8 cellular contexts compared by ENCODE assay signal in the genomic region with DNA sequence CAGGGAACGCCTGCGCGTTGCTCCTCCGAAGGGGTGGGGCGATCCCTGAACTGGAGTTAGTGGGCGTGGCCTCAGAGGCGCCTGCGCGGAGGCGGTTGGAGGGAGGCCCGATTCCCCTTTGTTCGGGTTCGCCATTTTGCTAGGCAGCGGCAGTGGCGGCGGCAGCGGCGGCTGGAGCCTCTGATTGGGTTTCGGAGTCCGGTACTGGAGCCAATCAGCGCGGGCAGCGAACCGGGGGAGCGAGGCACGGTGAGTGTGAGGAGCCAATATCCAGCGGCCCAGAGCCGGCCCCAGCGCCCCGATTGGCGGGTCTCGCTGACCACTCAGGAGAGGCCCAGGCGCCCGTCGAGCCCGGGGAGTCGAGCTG. TPM values are rescaled to one million over a fixed set of nuclear protein-coding genes. Genes with fewer than 3 reads are reported as not detected.
DNase-seq lines count a peak whose midpoint lies in the region; ATAC-seq and TF ChIP-seq lines count a peak whose summit lies in the region.

A gene (plus strand): TSS at position 139 of the 367 bp plus-strand sequence. CDS start 6,116 bp downstream, outside the sequence.

- H3K27me3 Mint-ChIP-seq in IgD-negative memory B cell = no peaks in the 10 kb centered on the region

- DNase-seq in GM12865 (ENCODE audit: low read depth) (no peak), thoracic aorta (ENCODE audit: low spot score) (peak; percentile 97), retina (no peak)
- peak; percentile 100 for DNase-seq in activated CD4-positive, CD25-positive, alpha-beta regulatory T cell (lab: John Stamatoyannopoulos, UW)
- DNase-seq in effector memory CD4-positive, alpha-beta T cell = peak in 1 of 3 donors; percentile 100

- no peak for TF ChIP-seq CTCF in GM12865 (IDR thresholded peaks at IDR 0.05; ENCODE audit: insufficient read depth, low read depth, low read length, missing control alignments)
- TF ChIP-seq CTCF in thoracic aorta (IDR thresholded peaks at IDR 0.05) = no peak

- H3K36me3 Mint-ChIP-seq in IgD-negative memory B cell = peaks cover 2% of the 10 kb centered on the region

- no peaks in the 10 kb centered on the region for H3K9me3 Mint-ChIP-seq in IgD-negative memory B cell

- H3K9me3 ChIP-seq in effector memory CD4-positive, alpha-beta T cell (ENCODE audit: control insufficient read depth, low read length) = no peaks in the 10 kb centered on the region
- H3K9me3 ChIP-seq in mesodermal cell (ENCODE audit: control insufficient read depth, low read length) (no peaks in the 10 kb centered on the region), thoracic aorta (no peaks in the 10 kb centered on the region)

- peak; percentile 61 for ATAC-seq in GM21786 (IDR thresholded peaks at IDR 0.05; ENCODE audit: unreplicated experiment)
- no peak for ATAC-seq in thoracic aorta (ENCODE audit: insufficient number of reproducible peaks, low FRiP score, low read depth)

- peak within 1 kb of the TSS; percentile 96 to 98 (median 98) for H3K4me3 Mint-ChIP-seq in IgD-negative memory B cell

- peak within 1 kb of the TSS; percentile 99 for H3K4me3 ChIP-seq in GM12865 (ENCODE audit: low read depth, low read length)
- H3K4me3 ChIP-seq in effector memory CD4-positive, alpha-beta T cell (ENCODE audit: insufficient read depth, low read depth, low read length, poor library complexity, severe bottlenecking) = peak within 1 kb of the TSS; percentile 92
- H3K4me3 ChIP-seq in mesodermal cell (ENCODE audit: extremely low read depth, insufficient read depth, low read length, poor library complexity, severe bottlenecking) = peak within 1 kb of the TSS; percentile 98
- H3K4me3 ChIP-seq in thoracic aorta = peak within 1 kb of the TSS; percentile 83

- peak within 1 kb of the TSS; percentile 94 for H3K27ac ChIP-seq in effector memory CD4-positive, alpha-beta T cell (ENCODE audit: insufficient read depth, low read length, poor library complexity, severe bottlenecking)
- H3K27ac ChIP-seq in mesodermal cell (ENCODE audit: low read depth, low read length, severe bottlenecking) (peak within 1 kb of the TSS; percentile 99), thoracic aorta (peak within 1 kb of the TSS; percentile 97 to 98)

- H3K36me3 ChIP-seq in effector memory CD4-positive, alpha-beta T cell (ENCODE audit: control insufficient read depth, insufficient read depth, low read length) = peaks cover 20% of the 10 kb centered on the region
- H3K36me3 ChIP-seq in mesodermal cell (ENCODE audit: control insufficient read depth, insufficient read depth, low read length) = peaks cover 18% of the 10 kb centered on the region
- H3K36me3 ChIP-seq in thoracic aorta = no peaks in the 10 kb centered on the region

- H3K27ac Mint-ChIP-seq in IgD-negative memory B cell = peak within 1 kb of the TSS; percentile 98 to 100 (median 99)

- H3K4me1 ChIP-seq in effector memory CD4-positive, alpha-beta T cell (ENCODE audit: control insufficient read depth, insufficient read depth, low read length, poor library complexity, severe bottlenecking) = peaks cover 30% of the 10 kb centered on the region
- H3K4me1 ChIP-seq in mesodermal cell (ENCODE audit: control insufficient read depth, insufficient read depth, low read length, poor library complexity, severe bottlenecking) = peaks cover 19% of the 10 kb centered on the region
- H3K4me1 ChIP-seq in thoracic aorta (ENCODE audit: control insufficient read depth in 1 of 2, low read depth in 2 of 2) = peaks cover 15 to 36% of the 10 kb centered on the region in 2 donors

- 0% methylated on average over 32 to 37 of the region's 37 CpGs for WGBS in mesodermal cell (ENCODE audit: insufficient coverage in 2 of 2), 2 experiments

- H3K27me3 ChIP-seq in effector memory CD4-positive, alpha-beta T cell (replicated peaks; ENCODE audit: control insufficient read depth, insufficient read depth, low read length, poor library complexity, severe bottlenecking) = no peaks in the 10 kb centered on the region
- no peaks in the 10 kb centered on the region for H3K27me3 ChIP-seq in thoracic aorta (replicated peaks; ENCODE audit: insufficient read depth)

- H3K4me1 Mint-ChIP-seq in IgD-negative memory B cell = peaks cover 22 to 36% (median 33%) of the 10 kb centered on the region in 3 donors

RNA-seq across cellular contexts. Expression of the gene that starts here (rescaled TPM):
- 19.1 TPM for polyA plus RNA-seq in IgD-negative memory B cell
- polyA plus RNA-seq in mesodermal cell (2013, experiment 1 of 2) = 44.2 TPM
- polyA plus RNA-seq in mesodermal cell (2013, experiment 2 of 2) = 38.6 TPM
- 10 to 100 TPM in 1 of 2 donors, 1 to 10 TPM in 1; 9.2 to 20.6 TPM for total RNA-seq in thoracic aorta

Comparison
In these comparisons a context has a peak if more than half of its experiments do, and no peak if none do; other contexts are left out.
1. DNase-seq: peak in activated CD4-positive, CD25-positive, alpha-beta regulatory T cell (4 of 4) and thoracic aorta (single experiment); none in GM12865 (single experiment) and retina (single experiment).
2. Peak in every context shown above with its lines, with median percentiles within 50 percentile points of each other: H3K4me3 ChIP-seq and H3K27ac ChIP-seq.